ENCODE assay signal across 16 cellular contexts in the genomic region with DNA sequence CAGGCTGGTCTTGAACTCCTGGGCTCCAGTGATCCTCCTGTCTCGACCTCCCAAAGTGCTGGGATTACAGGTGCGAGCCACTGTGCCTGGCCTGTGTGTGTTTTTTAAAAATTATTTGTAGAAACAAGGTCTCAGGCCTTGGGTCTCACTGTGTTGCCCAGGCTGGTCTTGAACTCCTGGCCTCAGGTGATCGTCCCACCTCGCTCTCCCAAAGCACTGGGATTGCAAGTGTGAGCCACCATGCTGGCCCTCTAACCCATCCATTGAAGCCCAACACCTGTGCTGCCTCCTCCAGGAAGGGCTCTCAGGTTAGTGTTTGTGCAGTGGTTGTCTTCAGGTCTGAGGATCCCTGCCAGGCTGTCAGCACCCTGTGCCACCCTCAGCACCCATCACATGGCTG. TPM values are rescaled to one million over a fixed set of nuclear protein-coding genes. Genes with fewer than 3 reads are reported as not detected.
DNase-seq lines count a peak whose midpoint lies in the region; ATAC-seq, FAIRE-seq and TF ChIP-seq lines count a peak whose summit lies in the region.
"Had no signal": no experiment of that assay in that cellular context is flagged by ENCODE, and none has a peak within 500 bp of the region (broad histone marks: within the 10 kb centered on the region; RNA-seq: fewer than 3 reads in every experiment).

No MANE protein-coding gene starts in this region.

- H3K27ac ChIP-seq in BLaER1 treated with 17β-estradiol and CSF1 and Interleukin-3, amounts not matched to agents 10 nM and 100 nM = no peak overlapping the region
- no peak overlapping the region for H3K27ac ChIP-seq in H1 (ENCODE audit: low read depth, low read length)
- no peak overlapping the region for H3K27ac ChIP-seq in osteoblast (ENCODE audit: low read depth, low read length)
- H3K27ac ChIP-seq: C4-2B, HL-60 had no signal

- no peaks in the 10 kb centered on the region for H3K36me3 ChIP-seq in BLaER1 treated with 17β-estradiol and CSF1 and Interleukin-3, amounts not matched to agents 10 nM and 100 nM
- H3K36me3 ChIP-seq in H1 (ENCODE audit: control insufficient read depth in 2 of 4, insufficient read depth in 4 of 4, low read length in 3 of 4) (no peaks in the 10 kb centered on the region), osteoblast (ENCODE audit: insufficient read depth, low read length) (no peaks in the 10 kb centered on the region), Caco-2 (ENCODE audit: control insufficient read depth, insufficient read depth, low read length) (no peaks in the 10 kb centered on the region)

- H3K27me3 Mint-ChIP-seq in activated CD8-positive, alpha-beta T cell treated with anti-CD3 and anti-CD28 coated beads, Interleukin-2, amount 10 ng/mL, durations not matched to agents 7 days and 5 days (ENCODE audit: low read depth) = peaks cover 9% of the 10 kb centered on the region
- no peaks in the 10 kb centered on the region for H3K27me3 Mint-ChIP-seq in Caco-2 (ENCODE audit: insufficient read depth, unreplicated experiment)

- no peak for TF ChIP-seq RAD21 in H1 (IDR thresholded peaks at IDR 0.05 in 1 of 2, conservative IDR thresholded peaks at IDR 0.05 in 1 of 2; ENCODE audit: low read depth in 2 of 2, low read length in 2 of 2)

- no peak overlapping the region for H4K8ac ChIP-seq in H1 (ENCODE audit: extremely low read depth, insufficient read depth, low read length)

- peaks cover 9% of the 10 kb centered on the region; the same call in 1 of the 2 replicates for H3K23me2 ChIP-seq in H1 (ENCODE audit: low read depth, low read length)

- no peak overlapping the region for H3K56ac ChIP-seq in H1 (replicated peaks; ENCODE audit: insufficient read length, low read depth, low read length)

- no peaks in the 10 kb centered on the region for H3K79me1 ChIP-seq in H1 (ENCODE audit: low read depth, low read length)

- H2BK20ac ChIP-seq in H1 (ENCODE audit: low read length) = peak overlapping the region; percentile 92; the same call in 1 of the 2 replicates

- H2AFZ ChIP-seq in H1 (ENCODE audit: low read length) = no peak overlapping the region
- H2AFZ ChIP-seq in osteoblast (ENCODE audit: low read length) = no peak overlapping the region

- H2BK12ac ChIP-seq in H1 (ENCODE audit: low read depth, low read length) = peak overlapping the region; percentile 97; the same call in 1 of the 2 replicates

- no peak for TF ChIP-seq POLR2A in NB4 (IDR thresholded peaks at IDR 0.05; ENCODE audit: extremely low read depth, insufficient read length)
- TF ChIP-seq POLR2A in H1 (IDR thresholded peaks at IDR 0.05; ENCODE audit: control extremely low read depth in 1 of 2, low read depth in 2 of 2, low read length in 2 of 2) = no peak

- H3K27me3 ChIP-seq in BLaER1 treated with 17β-estradiol and CSF1 and Interleukin-3, amounts not matched to agents 10 nM and 100 nM = 0 out of 22 replicates have a peak, but pooled peaks cover 0 to 6% (median 0%) of the 10 kb centered on the region in 11 experiments
- peaks cover 0 to 3% (median 0%) of the 10 kb centered on the region in 4 experiments; a peak in 3 of 7 replicates for H3K27me3 ChIP-seq in H1 (replicated peaks in 1 of 4; ENCODE audit: control insufficient read depth in 3 of 4, extremely low read depth in 1 of 4, insufficient read depth in 3 of 4, low read length in 3 of 4)
- no peaks in the 10 kb centered on the region for H3K27me3 ChIP-seq in osteoblast (ENCODE audit: insufficient read depth, low read length)
- H3K27me3 ChIP-seq in Caco-2 (replicated peaks; ENCODE audit: control insufficient read depth, insufficient read depth, low read length) = no peaks in the 10 kb centered on the region

- no peaks in the 10 kb centered on the region for H3K9me3 Mint-ChIP-seq in activated CD8-positive, alpha-beta T cell treated with anti-CD3 and anti-CD28 coated beads, Interleukin-2, amount 10 ng/mL, durations not matched to agents 7 days and 5 days (ENCODE audit: insufficient read depth)
- no peaks in the 10 kb centered on the region for H3K9me3 Mint-ChIP-seq in Caco-2 (ENCODE audit: unreplicated experiment)
- H3K9me3 Mint-ChIP-seq: CD4-positive, alpha-beta T cell; H9 had no signal

- no peaks in the 10 kb centered on the region for H4K20me1 ChIP-seq in BLaER1 treated with 17β-estradiol and CSF1 and Interleukin-3, amounts not matched to agents 10 nM and 100 nM
- H4K20me1 ChIP-seq in H1 (replicated peaks in 1 of 2; ENCODE audit: control insufficient read depth in 1 of 2, insufficient read depth in 2 of 2, low read length in 2 of 2) (no peaks in the 10 kb centered on the region), osteoblast (ENCODE audit: insufficient read depth, low read length) (no peaks in the 10 kb centered on the region)

- H3K4me1 ChIP-seq in BLaER1 treated with 17β-estradiol and CSF1 and Interleukin-3, amounts not matched to agents 10 nM and 100 nM = peaks cover 45 to 98% (median 90%) of the 10 kb centered on the region in 10 experiments
- H3K4me1 ChIP-seq in H1 (replicated peaks in 1 of 4; ENCODE audit: control insufficient read depth in 3 of 4, insufficient read depth in 4 of 4, low read length in 3 of 4) = peaks cover 13 to 39% (median 29%) of the 10 kb centered on the region in 4 experiments
- H3K4me1 ChIP-seq in osteoblast (ENCODE audit: insufficient read depth, low read length) = peaks cover 12% of the 10 kb centered on the region
- H3K4me1 ChIP-seq in Caco-2 = peaks cover 61% of the 10 kb centered on the region

- FAIRE-seq in H1 (lab: Jason Lieb, UNC) = no peak
- FAIRE-seq: GM12878 had no signal

- no peak for TF ChIP-seq EP300 in H1 (IDR thresholded peaks at IDR 0.05; ENCODE audit: borderline replicate concordance in 1 of 2, low read depth in 2 of 2, low read length in 2 of 2)

- H3K79me2 ChIP-seq in H1 (ENCODE audit: control insufficient read depth in 1 of 2, insufficient read depth in 2 of 2, low read length in 2 of 2) (no peaks in the 10 kb centered on the region), osteoblast (ENCODE audit: insufficient read depth, low read length) (no peaks in the 10 kb centered on the region)

- CTCF ChIA-PET in H1 (lab: Charles Lee; ENCODE audit: partially characterized antibody) (interaction anchor here (1.7 to 8.4 kb wide), 4 partner anchors 17 to 69 kb away, joined by 6 to 141 read pairs (median 19); no protein-coding TSS in a partner anchor), Caco-2 (lab: Charles Lee) (interaction anchor here (0.6 kb wide), 1 partner anchor 41 kb away, joined by 3 read pairs; no protein-coding TSS in a partner anchor)
- CTCF ChIA-PET in activated CD8-positive, alpha-beta T cell treated with anti-CD3 and anti-CD28 coated beads, Interleukin-2, amount 10 ng/mL, durations not matched to agents 7 days and 5 days (lab: Charles Lee) = interaction anchor here (1.2 kb wide), 1 partner anchor 35 kb away, joined by 3 read pairs; no protein-coding TSS in a partner anchor

- peak overlapping the region; percentile 32; the same call in 1 of the 2 replicates for H2AK5ac ChIP-seq in H1 (ENCODE audit: low read depth, low read length)

- no peak overlapping the region for H3K4me3 Mint-ChIP-seq in activated CD8-positive, alpha-beta T cell treated with anti-CD3 and anti-CD28 coated beads, Interleukin-2, amount 10 ng/mL, durations not matched to agents 7 days and 5 days
- H3K4me3 Mint-ChIP-seq in Caco-2 (ENCODE audit: unreplicated experiment) = no peak overlapping the region
- H3K4me3 Mint-ChIP-seq: B cell; CD4-positive, alpha-beta T cell; H9 had no signal

- no peak overlapping the region for H3K4me3 ChIP-seq in BLaER1 treated with 17β-estradiol and CSF1 and Interleukin-3, amounts not matched to agents 10 nM and 100 nM
- H3K4me3 ChIP-seq in NB4 (ENCODE audit: low read depth, low read length) = no peak overlapping the region
- no peak overlapping the region for H3K4me3 ChIP-seq in H1 (ENCODE audit: extremely low read depth in 1 of 4, insufficient read depth in 2 of 4, low read depth in 3 of 4, low read length in 4 of 4)
- no peak overlapping the region for H3K4me3 ChIP-seq in osteoblast (ENCODE audit: insufficient read depth, low read length)
- no peak overlapping the region for H3K4me3 ChIP-seq in Caco-2 (ENCODE audit: low read depth, low read length)
- H3K4me3 ChIP-seq: GM12878 had no signal

- no peak overlapping the region for H3K9ac ChIP-seq in BLaER1 treated with 17β-estradiol and CSF1 and Interleukin-3, amounts not matched to agents 10 nM and 100 nM
- no peak overlapping the region for H3K9ac ChIP-seq in H1 (replicated peaks in 1 of 4; ENCODE audit: extremely low read depth in 1 of 4, low read depth in 3 of 4, low read length in 3 of 4)

- no peak for TF ChIP-seq CTCF in NB4 (IDR thresholded peaks at IDR 0.05; ENCODE audit: low read depth, low read length)
- no peak for TF ChIP-seq CTCF in H1 (IDR thresholded peaks at IDR 0.05; ENCODE audit: control extremely low read depth in 1 of 3, insufficient read depth in 1 of 3, low read depth in 1 of 3, low read length in 3 of 3)
- no peak for TF ChIP-seq CTCF in osteoblast (IDR thresholded peaks at IDR 0.05; ENCODE audit: extremely low read depth, low read depth, low read length)
- no peak for TF ChIP-seq CTCF in Caco-2 (IDR thresholded peaks at IDR 0.05; ENCODE audit: insufficient read depth in 1 of 2, low read depth in 1 of 2, low read length in 1 of 2, severe bottlenecking in 1 of 2, unreplicated experiment in 1 of 2)

- H4K5ac ChIP-seq in H1 (ENCODE audit: insufficient read length, low read depth, low read length) = no peak overlapping the region

- H3K4me2 ChIP-seq in BLaER1 treated with 17β-estradiol and CSF1 and Interleukin-3, amounts not matched to agents 10 nM and 100 nM = peak overlapping the region in 9 of 11 experiments; percentile 57 to 82 (median 75); a peak in 16 of 22 replicates
- H3K4me2 ChIP-seq in H1 (ENCODE audit: insufficient read depth in 1 of 2, low read depth in 2 of 2, low read length in 2 of 2) (no peak overlapping the region), osteoblast (ENCODE audit: insufficient read depth, low read length) (no peak overlapping the region)

- POLR2A ChIA-PET in H1 (lab: Charles Lee; ENCODE audit: partially characterized antibody) (interaction anchor here (7.7 kb wide), 1 partner anchor 6 kb away, joined by 136 read pairs; no protein-coding TSS in a partner anchor), Caco-2 (lab: Charles Lee) (no interaction called here)
- POLR2A ChIA-PET in activated CD8-positive, alpha-beta T cell treated with anti-CD3 and anti-CD28 coated beads, Interleukin-2, amount 10 ng/mL, durations not matched to agents 7 days and 5 days (lab: Charles Lee) = no interaction called here

- H3K23ac ChIP-seq in H1 (ENCODE audit: insufficient read length) = no peak overlapping the region

- H2BK5ac ChIP-seq in H1 (ENCODE audit: low read depth, low read length) = no peak overlapping the region

- no peak for ATAC-seq in activated CD8-positive, alpha-beta T cell treated with anti-CD3 and anti-CD28 coated beads, Interleukin-2, amount 10 ng/mL, durations not matched to agents 7 days and 5 days
- ATAC-seq: GM12878 had no signal

- no peaks in the 10 kb centered on the region for H3K9me3 ChIP-seq in BLaER1 treated with 17β-estradiol and CSF1 and Interleukin-3, amounts not matched to agents 10 nM and 100 nM (replicated peaks in 1 of 11)
- H3K9me3 ChIP-seq in H1 (ENCODE audit: insufficient read depth in 2 of 2, low read depth in 1 of 2, low read length in 1 of 2) = no peaks in the 10 kb centered on the region
- H3K9me3 ChIP-seq in osteoblast (ENCODE audit: low read depth, low read length) = no peaks in the 10 kb centered on the region
- no peaks in the 10 kb centered on the region for H3K9me3 ChIP-seq in Caco-2

- H4K91ac ChIP-seq in H1 (replicated peaks; ENCODE audit: insufficient read length, low read length) = no peak overlapping the region

- intact Hi-C loops in Caco-2 (cut with micrococcal nuclease; ENCODE audit: unreplicated experiment) = loop anchor here (5.0 kb wide), 1 partner anchor 142 kb away; a partner anchor contains a TSS

- no peaks in the 10 kb centered on the region for H3K36me3 Mint-ChIP-seq in activated CD8-positive, alpha-beta T cell treated with anti-CD3 and anti-CD28 coated beads, Interleukin-2, amount 10 ng/mL, durations not matched to agents 7 days and 5 days (ENCODE audit: low read depth)
- H3K36me3 Mint-ChIP-seq in Caco-2 (ENCODE audit: insufficient read depth, unreplicated experiment) = peaks cover 29% of the 10 kb centered on the region

- H3K4me1 Mint-ChIP-seq in activated CD8-positive, alpha-beta T cell treated with anti-CD3 and anti-CD28 coated beads, Interleukin-2, amount 10 ng/mL, durations not matched to agents 7 days and 5 days (ENCODE audit: low read depth) = peaks cover 26% of the 10 kb centered on the region
- H3K4me1 Mint-ChIP-seq in Caco-2 (ENCODE audit: low read depth, unreplicated experiment) = peaks cover 41% of the 10 kb centered on the region

- H3K4ac ChIP-seq in H1 (replicated peaks; ENCODE audit: insufficient read length, low read depth, low read length) = no peak overlapping the region

- peak overlapping the region; percentile 36; the same call in 1 of the 2 replicates for H2BK15ac ChIP-seq in H1 (ENCODE audit: low read length)

- H3K14ac ChIP-seq in H1 (ENCODE audit: insufficient read length) = no peak overlapping the region

- BruUV-seq in Caco-2 (replicated peaks; lab: Mats Ljungman, UMichigan) = no TSS peak

- DNase-seq in NB4 (ENCODE audit: low read depth) = peak; percentile 0
- DNase-seq in H1 (ENCODE audit: low read depth in 1 of 2, low spot score in 2 of 2) = no peak
- DNase-seq in osteoblast (ENCODE audit: insufficient read length, low spot score, missing footprints) = peak; percentile 43
- DNase-seq in activated CD8-positive, alpha-beta T cell treated with anti-CD3 and anti-CD28 coated beads, Interleukin-2, amount 10 ng/mL, durations not matched to agents 7 days and 5 days = no peak
- DNase-seq in DMS114 treated with DMSO at 0.1 percent for 48 hours (lab: John Stamatoyannopoulos, UW; ENCODE audit: unreplicated experiment) = no peak
- DNase-seq in Caco-2 = no peak
- DNase-seq: CD4-positive, alpha-beta T cell; DMS79 treated with DMSO at 0.1 percent for 48 hours; EL; GOT3; H9 had no signal

- no peak overlapping the region for H3K27ac Mint-ChIP-seq in activated CD8-positive, alpha-beta T cell treated with anti-CD3 and anti-CD28 coated beads, Interleukin-2, amount 10 ng/mL, durations not matched to agents 7 days and 5 days
- H3K27ac Mint-ChIP-seq in Caco-2 (ENCODE audit: unreplicated experiment) = no peak overlapping the region
- H3K27ac Mint-ChIP-seq: B cell; CD4-positive, alpha-beta T cell had no signal

- no peak overlapping the region for H3K18ac ChIP-seq in H1 (ENCODE audit: extremely low read depth, low read length)

- 92% methylated on average over 4 of the region's 4 CpGs; no CpG with 5 or more reads in 1 of the 2 experiments for WGBS in H1 (ENCODE audit: extremely low coverage in 1 of 2, insufficient coverage in 1 of 2, insufficient read length in 1 of 2, insufficient replicate concordance in 2 of 2, low coverage in 1 of 2, low lambda C conversion rate in 2 of 2, missing lambda C conversion rate in 1 of 2), 2 experiments

- no peak overlapping the region for H2BK120ac ChIP-seq in H1 (replicated peaks; ENCODE audit: low read depth, low read length)

RNA-seq across cellular contexts. Expression of a gene that starts 56.6 kb away (rescaled TPM):
- 74.0 and 78.3 TPM in 2 replicates for total RNA-seq in H1 (2021; fragmentation: NEBNext Ultra II Directional; extraction: Animal tissue kit (Norgen Biotek cat#: 25700))
- polyA plus RNA-seq in H1 (2011; rRNA removed) = 61.4 and 83.5 TPM in 2 replicates
- 68.8 TPM for polyA plus RNA-seq in H1 (2011; cell fraction: cytosol; rRNA removed)
- polyA plus RNA-seq in H1 (2011; cell fraction: nucleus; rRNA removed) = 52.7 TPM
- 35.6 to 47.4 TPM (median 43.3 TPM) in 4 replicates for polyA plus RNA-seq in H1 (2012, experiment 1 of 2)
- polyA plus RNA-seq in H1 (2012, experiment 2 of 2) = 56.6 TPM
- polyA plus RNA-seq in H1 (2013, experiment 1 of 2) = 62.3 TPM
- polyA plus RNA-seq in H1 (2013, experiment 2 of 2) = 67.3 TPM
- 25.6 and 39.8 TPM in 2 replicates for polyA minus RNA-seq in H1 (2011; rRNA and poly(A)+ RNA removed)
- 50.7 TPM for polyA minus RNA-seq in H1 (2011; cell fraction: cytosol; rRNA and poly(A)+ RNA removed)
- 39.2 TPM for polyA minus RNA-seq in H1 (2011; cell fraction: nucleus; rRNA and poly(A)+ RNA removed)
- total RNA-seq in osteoblast = 186 and 210 TPM in 2 replicates
- 1 to 10 TPM; 1.2 to 2.0 TPM for total RNA-seq in activated CD8-positive, alpha-beta T cell treated with anti-CD3 and anti-CD28 coated beads, Interleukin-2, amount 10 ng/mL, durations not matched to agents 7 days and 5 days
- total RNA-seq in Caco-2 (2022) = 79.5 and 92.3 TPM in 2 replicates

Comparison
In these comparisons a context has a peak if more than half of its experiments do, and no peak if none do; other contexts are left out.
1. H3K4me2 ChIP-seq: peak in BLaER1 treated with 17β-estradiol and CSF1 and Interleukin-3, amounts not matched to agents 10 nM and 100 nM (9 of 11); none in H1 (0 of 2) and osteoblast (single experiment).
2. DNase-seq: peak in NB4 (single experiment) and osteoblast (single experiment); none in H1 (0 of 2), activated CD8-positive, alpha-beta T cell treated with anti-CD3 and anti-CD28 coated beads, Interleukin-2, amount 10 ng/mL, durations not matched to agents 7 days and 5 days (single experiment), DMS114 treated with DMSO at 0.1 percent for 48 hours (single experiment) and Caco-2 (0 of 2).
3. RNA of a gene that starts 56.6 kb away (total RNA-seq): 186 to 210 TPM in osteoblast, 79.5 to 92.3 TPM in Caco-2 and 74.0 to 78.3 TPM in H1; 1.2 to 2.0 TPM in activated CD8-positive, alpha-beta T cell treated with anti-CD3 and anti-CD28 coated beads, Interleukin-2, amount 10 ng/mL, durations not matched to agents 7 days and 5 days; every median in the first group is over 10 times any median in the second.